ENCODE assay signal across 20 cellular contexts in the genomic region with DNA sequence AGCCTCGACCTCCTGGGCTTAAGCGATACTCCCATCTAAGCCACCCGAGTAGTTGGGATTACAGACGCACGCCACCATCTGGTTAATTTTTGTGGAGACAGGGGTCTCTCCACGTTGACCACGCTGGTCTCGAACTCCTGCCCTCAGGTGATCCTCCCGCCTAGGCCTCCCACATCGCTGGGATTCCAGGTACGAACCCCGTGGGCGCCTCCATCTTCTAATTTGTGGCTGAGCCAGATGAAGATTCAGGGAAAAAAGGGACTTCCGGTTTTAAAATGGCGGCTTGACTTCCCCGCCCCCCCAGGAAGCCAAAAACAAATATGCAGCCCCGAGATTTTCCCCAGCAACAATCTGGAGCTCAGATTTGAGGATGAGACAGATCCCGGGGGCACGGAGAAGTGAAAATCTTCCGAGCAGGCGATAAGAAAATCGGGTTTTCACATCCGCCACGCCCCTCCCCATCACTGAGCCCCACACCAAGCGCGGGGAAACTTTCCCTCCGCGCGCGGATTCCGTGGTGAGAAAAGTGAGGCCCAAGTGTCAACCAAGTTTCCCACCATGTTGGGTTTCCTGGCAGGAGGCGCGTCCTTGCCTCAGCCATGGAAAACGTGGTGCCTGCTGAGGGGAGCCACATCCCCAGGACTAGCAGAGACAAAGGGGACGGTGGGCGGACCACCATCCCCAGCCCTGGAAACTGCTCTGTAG. TPM values are rescaled to one million over a fixed set of nuclear protein-coding genes. Genes with fewer than 3 reads are reported as not detected.
DNase-seq lines count a peak whose midpoint lies in the region; ATAC-seq lines count a peak whose summit lies in the region.
"Had no signal": no experiment of that assay in that cellular context is flagged by ENCODE, and none has a peak within 500 bp of the region (broad histone marks: within the 10 kb centered on the region; RNA-seq: fewer than 3 reads in every experiment).

No MANE protein-coding gene starts in this region.

- no peaks in the 10 kb centered on the region for H3K4me1 Mint-ChIP-seq in activated CD4-positive, alpha-beta memory T cell treated with anti-CD3 and anti-CD28 coated beads for 36 hours (ENCODE audit: low read depth)
- no peaks in the 10 kb centered on the region for H3K4me1 Mint-ChIP-seq in activated CD4-positive, alpha-beta memory T cell treated with anti-CD3 and anti-CD28 coated beads, Interleukin-2, amount 10 ng/mL, durations not matched to agents 7 days and 5 days
- no peaks in the 10 kb centered on the region for H3K4me1 Mint-ChIP-seq in dendritic cell treated with granulocyte-macrophage colony-stimulating factor and Interleukin-4, amounts not matched to agents 40 ng/mL and 50 ng/mL, for 4 days (ENCODE audit: low read depth)
- H3K4me1 Mint-ChIP-seq in stimulated activated memory B cell treated with anti-CD40 and anti-IgM and Interleukin-4, amounts not matched to agents 10 μg/mL and 1 μg/mL and 100 μg/mL, for 72 hours, result no peaks in the 10 kb centered on the region
- H3K4me1 Mint-ChIP-seq: H9 had no signal

- no peaks in the 10 kb centered on the region for H3K9me3 Mint-ChIP-seq in activated CD4-positive, alpha-beta memory T cell treated with anti-CD3 and anti-CD28 coated beads for 36 hours
- no peaks in the 10 kb centered on the region for H3K9me3 Mint-ChIP-seq in activated CD4-positive, alpha-beta memory T cell treated with anti-CD3 and anti-CD28 coated beads, Interleukin-2, amount 10 ng/mL, durations not matched to agents 7 days and 5 days
- H3K9me3 Mint-ChIP-seq in dendritic cell treated with granulocyte-macrophage colony-stimulating factor and Interleukin-4, amounts not matched to agents 40 ng/mL and 50 ng/mL, for 4 days, result no peaks in the 10 kb centered on the region
- no peaks in the 10 kb centered on the region for H3K9me3 Mint-ChIP-seq in stimulated activated memory B cell treated with anti-CD40 and anti-IgM and Interleukin-4, amounts not matched to agents 10 μg/mL and 1 μg/mL and 100 μg/mL, for 72 hours
- H3K9me3 Mint-ChIP-seq: H9 had no signal

- intact Hi-C loops in activated CD4-positive, alpha-beta memory T cell treated with anti-CD3 and anti-CD28 coated beads for 36 hours (cut with micrococcal nuclease), result no loop called here
- intact Hi-C loops in dendritic cell treated with granulocyte-macrophage colony-stimulating factor and Interleukin-4, amounts not matched to agents 40 ng/mL and 50 ng/mL, for 4 days (cut with micrococcal nuclease), result no loop called here

- POLR2A ChIA-PET in activated CD4-positive, alpha-beta memory T cell treated with anti-CD3 and anti-CD28 coated beads for 36 hours (lab: Charles Lee), result no interaction called here
- POLR2A ChIA-PET in activated CD4-positive, alpha-beta memory T cell treated with anti-CD3 and anti-CD28 coated beads, Interleukin-2, amount 10 ng/mL, durations not matched to agents 7 days and 5 days (lab: Charles Lee), result no interaction called here

- no peak for DNase-seq in activated CD4-positive, alpha-beta memory T cell treated with anti-CD3 and anti-CD28 coated beads for 36 hours
- no peak for DNase-seq in activated CD4-positive, alpha-beta memory T cell treated with anti-CD3 and anti-CD28 coated beads, Interleukin-2, amount 10 ng/mL, durations not matched to agents 7 days and 5 days
- peak; percentile 25 for DNase-seq in NOMO-1 treated with DMSO at 0.1 percent for 48 hours (lab: John Stamatoyannopoulos, UW; ENCODE audit: unreplicated experiment)
- no peak for DNase-seq in NCI-H2029 (lab: John Stamatoyannopoulos, UW)
- no peak for DNase-seq in NCI-H2171 treated with DMSO at 0.1 percent for 48 hours (lab: John Stamatoyannopoulos, UW)
- DNase-seq: 8988T, C1 segment of cervical spinal cord, H9, HFFc6, KBM-7, NCI-H1092, NCI-H1436, NCI-H187 treated with DMSO at 0.1 percent for 48 hours, NCI-H2227 treated with DMSO at 0.1 percent for 48 hours, NCI-H510A treated with DMSO at 0.1 percent for 48 hours, NCI-H748 treated with DMSO at 0.1 percent for 48 hours had no signal

- no peak for ATAC-seq in stimulated activated memory B cell treated with anti-CD40 and anti-IgM and Interleukin-4, amounts not matched to agents 10 μg/mL and 1 μg/mL and 100 μg/mL, for 72 hours
- no peak for ATAC-seq in HG03025 (IDR thresholded peaks at IDR 0.05; ENCODE audit: low FRiP score, unreplicated experiment)
- ATAC-seq: SK-N-SH treated with all-trans-retinoic acid at 6 μM for 48 hours had no signal

- H3K27ac Mint-ChIP-seq in activated CD4-positive, alpha-beta memory T cell treated with anti-CD3 and anti-CD28 coated beads for 36 hours, result no peak overlapping the region
- no peak overlapping the region for H3K27ac Mint-ChIP-seq in activated CD4-positive, alpha-beta memory T cell treated with anti-CD3 and anti-CD28 coated beads, Interleukin-2, amount 10 ng/mL, durations not matched to agents 7 days and 5 days
- peak overlapping the region; percentile 61 for H3K27ac Mint-ChIP-seq in dendritic cell treated with granulocyte-macrophage colony-stimulating factor and Interleukin-4, amounts not matched to agents 40 ng/mL and 50 ng/mL, for 4 days
- H3K27ac Mint-ChIP-seq in stimulated activated memory B cell treated with anti-CD40 and anti-IgM and Interleukin-4, amounts not matched to agents 10 μg/mL and 1 μg/mL and 100 μg/mL, for 72 hours, result peak overlapping the region; percentile 58
- H3K27ac Mint-ChIP-seq: H9, HFFc6 had no signal

- CTCF ChIA-PET in activated CD4-positive, alpha-beta memory T cell treated with anti-CD3 and anti-CD28 coated beads for 36 hours (lab: Charles Lee), result no interaction called here
- CTCF ChIA-PET in activated CD4-positive, alpha-beta memory T cell treated with anti-CD3 and anti-CD28 coated beads, Interleukin-2, amount 10 ng/mL, durations not matched to agents 7 days and 5 days (lab: Charles Lee), result no interaction called here

- no peaks in the 10 kb centered on the region for H3K27me3 Mint-ChIP-seq in activated CD4-positive, alpha-beta memory T cell treated with anti-CD3 and anti-CD28 coated beads for 36 hours
- H3K27me3 Mint-ChIP-seq in activated CD4-positive, alpha-beta memory T cell treated with anti-CD3 and anti-CD28 coated beads, Interleukin-2, amount 10 ng/mL, durations not matched to agents 7 days and 5 days, result peaks cover 19% of the 10 kb centered on the region
- H3K27me3 Mint-ChIP-seq in dendritic cell treated with granulocyte-macrophage colony-stimulating factor and Interleukin-4, amounts not matched to agents 40 ng/mL and 50 ng/mL, for 4 days, result peaks cover 4% of the 10 kb centered on the region
- peaks cover 24% of the 10 kb centered on the region for H3K27me3 Mint-ChIP-seq in stimulated activated memory B cell treated with anti-CD40 and anti-IgM and Interleukin-4, amounts not matched to agents 10 μg/mL and 1 μg/mL and 100 μg/mL, for 72 hours

- peak overlapping the region; percentile 12 for H3K4me3 Mint-ChIP-seq in activated CD4-positive, alpha-beta memory T cell treated with anti-CD3 and anti-CD28 coated beads for 36 hours
- H3K4me3 Mint-ChIP-seq in activated CD4-positive, alpha-beta memory T cell treated with anti-CD3 and anti-CD28 coated beads, Interleukin-2, amount 10 ng/mL, durations not matched to agents 7 days and 5 days, result no peak overlapping the region
- H3K4me3 Mint-ChIP-seq in dendritic cell treated with granulocyte-macrophage colony-stimulating factor and Interleukin-4, amounts not matched to agents 40 ng/mL and 50 ng/mL, for 4 days, result peak overlapping the region; percentile 59
- H3K4me3 Mint-ChIP-seq in stimulated activated memory B cell treated with anti-CD40 and anti-IgM and Interleukin-4, amounts not matched to agents 10 μg/mL and 1 μg/mL and 100 μg/mL, for 72 hours, result peak overlapping the region; percentile 60
- H3K4me3 Mint-ChIP-seq: H9, HFFc6 had no signal

- H3K36me3 Mint-ChIP-seq in activated CD4-positive, alpha-beta memory T cell treated with anti-CD3 and anti-CD28 coated beads for 36 hours, result no peaks in the 10 kb centered on the region
- H3K36me3 Mint-ChIP-seq in activated CD4-positive, alpha-beta memory T cell treated with anti-CD3 and anti-CD28 coated beads, Interleukin-2, amount 10 ng/mL, durations not matched to agents 7 days and 5 days (ENCODE audit: low read depth), result no peaks in the 10 kb centered on the region
- H3K36me3 Mint-ChIP-seq in dendritic cell treated with granulocyte-macrophage colony-stimulating factor and Interleukin-4, amounts not matched to agents 40 ng/mL and 50 ng/mL, for 4 days (ENCODE audit: low read depth), result no peaks in the 10 kb centered on the region
- H3K36me3 Mint-ChIP-seq in stimulated activated memory B cell treated with anti-CD40 and anti-IgM and Interleukin-4, amounts not matched to agents 10 μg/mL and 1 μg/mL and 100 μg/mL, for 72 hours, result no peaks in the 10 kb centered on the region

RNA-seq across cellular contexts. Expression of a gene that starts 15.4 kb away (rescaled TPM):
- total RNA-seq in activated CD4-positive, alpha-beta memory T cell treated with anti-CD3 and anti-CD28 coated beads for 36 hours, result 1 to 10 TPM; 8.2 to 8.7 TPM
- total RNA-seq in activated CD4-positive, alpha-beta memory T cell treated with anti-CD3 and anti-CD28 coated beads, Interleukin-2, amount 10 ng/mL, durations not matched to agents 7 days and 5 days, result 10 to 100 TPM; 13.9 to 15.9 TPM

RNA-seq across cellular contexts. Expression of a gene that starts 45.5 kb away (rescaled TPM):
- 10 to 100 TPM; 18.8 to 19.5 TPM for total RNA-seq in activated CD4-positive, alpha-beta memory T cell treated with anti-CD3 and anti-CD28 coated beads for 36 hours
- total RNA-seq in activated CD4-positive, alpha-beta memory T cell treated with anti-CD3 and anti-CD28 coated beads, Interleukin-2, amount 10 ng/mL, durations not matched to agents 7 days and 5 days, result 10 to 100 TPM; 26.0 to 27.0 TPM

Comparison
In these comparisons a context has a peak if more than half of its experiments do, and no peak if none do; other contexts are left out.
1. H3K27ac Mint-ChIP-seq: peak in dendritic cell treated with granulocyte-macrophage colony-stimulating factor and Interleukin-4, amounts not matched to agents 40 ng/mL and 50 ng/mL, for 4 days (single experiment) and stimulated activated memory B cell treated with anti-CD40 and anti-IgM and Interleukin-4, amounts not matched to agents 10 μg/mL and 1 μg/mL and 100 μg/mL, for 72 hours (single experiment); none in activated CD4-positive, alpha-beta memory T cell treated with anti-CD3 and anti-CD28 coated beads for 36 hours (single experiment) and activated CD4-positive, alpha-beta memory T cell treated with anti-CD3 and anti-CD28 coated beads, Interleukin-2, amount 10 ng/mL, durations not matched to agents 7 days and 5 days (single experiment).